In the genomic region with DNA sequence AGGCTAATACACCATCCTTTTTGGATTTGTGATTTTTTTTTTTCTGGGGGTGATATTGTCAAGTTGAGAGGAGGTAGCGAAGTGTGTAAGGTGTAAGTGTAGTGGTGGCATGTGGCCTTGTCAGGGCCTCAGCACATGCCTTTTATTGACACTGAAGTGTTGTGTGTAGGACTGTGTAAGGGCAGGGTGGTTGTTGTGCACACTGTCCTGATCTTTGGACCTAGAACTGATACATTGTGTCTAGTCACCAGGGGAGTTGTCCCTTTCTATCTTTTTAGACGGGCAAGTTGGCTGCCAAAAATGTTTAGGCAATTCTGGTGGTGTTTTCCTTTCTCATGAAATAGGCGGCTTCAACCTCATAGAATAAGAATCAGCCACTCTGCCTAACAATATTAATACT, we compare ENCODE assay signal across 30 cellular contexts.
"Had no signal": no experiment of that assay in that cellular context is flagged by ENCODE, and none has a peak within 500 bp of the region (broad histone marks: within the 10 kb centered on the region; RNA-seq: fewer than 3 reads in every experiment).

No MANE protein-coding gene starts in this region.

- H3K9me3 ChIP-seq: neutrophil, pancreas, prostate gland, suprapubic skin, thoracic aorta, thyroid gland, tibial nerve, upper lobe of left lung, vagina had no signal

- H3K4me1 ChIP-seq: pancreas, prostate gland, spleen, suprapubic skin, thyroid gland, tibial nerve, upper lobe of left lung, vagina had no signal

- H3K27ac ChIP-seq: neutrophil, pancreas, prostate gland, skin epidermis, spleen, suprapubic skin, thoracic aorta, thyroid gland, tibial nerve, upper lobe of left lung, vagina had no signal

- ATAC-seq: naive thymus-derived CD8-positive, alpha-beta T cell; natural killer cell treated with Interleukin-12 subunit alpha and Interleukin-12 subunit beta and Interleukin-15 and Interleukin-18, amount 100 ng/mL, for 72 hours; pancreas; right cardiac atrium; sciatic nerve; stimulated activated memory B cell treated with anti-CD40 and anti-IgM and Interleukin-4, amounts not matched to agents 10 μg/mL and 1 μg/mL and 100 μg/mL, for 72 hours; stimulated activated naive CD8-positive, alpha-beta T cell treated with anti-CD3 and anti-CD28 coated beads, Interleukin-15, amount 100 ng/mL, for 72 hours; stimulated activated naive CD8-positive, alpha-beta T cell treated with anti-CD3 and anti-CD28 coated beads, Interleukin-15, Interleukin-2, amounts not matched to agents 100 U/mL and 50 U/mL, for 24 hours had no signal

- DNase-seq: naive B cell; naive thymus-derived CD8-positive, alpha-beta T cell; nephron progenitor cell; nucleus accumbens; pancreas; right cardiac atrium; spleen; stimulated activated CD4-positive, alpha-beta T cell treated with anti-CD3 and anti-CD28 coated beads, Interleukin-12 subunit alpha, Interleukin-12 subunit beta, amount 100 ng/mL, for 4 hours; stimulated activated CD4-positive, alpha-beta T cell treated with anti-CD3 and anti-CD28 coated beads, Interleukin-1b, Interleukin-23, amount 100 ng/mL, for 48 hours; stimulated activated CD4-positive, alpha-beta T cell treated with anti-CD3 and anti-CD28 coated beads, Interleukin-4, amount 100 ng/mL, for 1 hour; stimulated activated CD4-positive, alpha-beta T cell treated with anti-CD3 and anti-CD28 coated beads, Interleukin-4, amount 100 ng/mL, for 4 hours; stimulated activated CD8-positive, alpha-beta memory T cell treated with anti-CD3 and anti-CD28 coated beads, Interleukin-4, amount 100 ng/mL, for 48 hours; stimulated activated naive CD4-positive, alpha-beta T cell; stimulated activated naive CD8-positive, alpha-beta T cell treated with anti-CD3 and anti-CD28 coated beads, Interleukin-15, amount 100 ng/mL, for 72 hours; stimulated activated naive CD8-positive, alpha-beta T cell treated with anti-CD3 and anti-CD28 coated beads, Interleukin-15, Interleukin-2, amounts not matched to agents 100 U/mL and 50 U/mL, for 24 hours; substantia nigra; thyroid gland; trophoblast cell; upper lobe of left lung had no signal

- H3K36me3 ChIP-seq: neutrophil, pancreas, prostate gland, spleen, suprapubic skin, thoracic aorta, thyroid gland, tibial nerve, upper lobe of left lung, vagina had no signal

- H3K27me3 ChIP-seq: neutrophil, pancreas, spleen, suprapubic skin, thyroid gland, tibial nerve, upper lobe of left lung, vagina had no signal

- H3K4me3 ChIP-seq: pancreas, prostate gland, skin epidermis, smooth muscle cell, spleen, suprapubic skin, thoracic aorta, thyroid gland, tibial nerve, upper lobe of left lung, vagina had no signal
